In genomic region chr5:127029513-127030258, GRCh38 we compare ENCODE assay signal across 8 cellular contexts. TPM values are rescaled to one million over a fixed set of nuclear protein-coding genes. Genes with fewer than 3 reads are reported as not detected.
DNase-seq lines count a peak whose midpoint lies in the region; ATAC-seq and TF ChIP-seq lines count a peak whose summit lies in the region.

No MANE protein-coding gene starts in this region.

- TF ChIP-seq POLR2A in GM18505 (IDR thresholded peaks at IDR 0.05; ENCODE audit: borderline replicate concordance, extremely low read depth, insufficient read depth, insufficient read length) = no peak

- H3K4me1 ChIP-seq in effector memory CD4-positive, alpha-beta T cell (ENCODE audit: control insufficient read depth, insufficient read depth, low read length, poor library complexity, severe bottlenecking) = peaks cover 14% of the 10 kb centered on the region

- peaks cover 7% of the 10 kb centered on the region for H3K27me3 Mint-ChIP-seq in activated CD8-positive, alpha-beta T cell treated with anti-CD3 and anti-CD28 coated beads for 36 hours

- H3K36me3 ChIP-seq in effector memory CD4-positive, alpha-beta T cell (ENCODE audit: control insufficient read depth, insufficient read depth, low read length) = no peaks in the 10 kb centered on the region

- no peaks in the 10 kb centered on the region for H3K36me3 Mint-ChIP-seq in activated CD8-positive, alpha-beta T cell treated with anti-CD3 and anti-CD28 coated beads for 36 hours (ENCODE audit: low read depth)

- DNase-seq in A172 (ENCODE audit: low spot score) = peak; percentile 65
- peak; percentile 81 for DNase-seq in NCI-H748 treated with DMSO at 0.1 percent for 48 hours (lab: John Stamatoyannopoulos, UW)
- peak; percentile 70 for DNase-seq in activated CD8-positive, alpha-beta T cell treated with anti-CD3 and anti-CD28 coated beads for 36 hours
- DNase-seq in effector memory CD4-positive, alpha-beta T cell = peak in 2 of 3 donors; percentile 6 to 11
- DNase-seq in medulla oblongata (ENCODE audit: extremely low spot score) = peak; percentile 59
- peak; percentile 18 for DNase-seq in stimulated activated naive CD4-positive, alpha-beta T cell treated with Interleukin-2 at 50 U/mL for 16 hours (lab: John Stamatoyannopoulos, UW)

- H3K9me3 ChIP-seq in effector memory CD4-positive, alpha-beta T cell (ENCODE audit: control insufficient read depth, low read length) = no peaks in the 10 kb centered on the region

- H3K27me3 ChIP-seq in effector memory CD4-positive, alpha-beta T cell (replicated peaks; ENCODE audit: control insufficient read depth, insufficient read depth, low read length, poor library complexity, severe bottlenecking) = peaks cover 3% of the 10 kb centered on the region

- H3K9me3 Mint-ChIP-seq in activated CD8-positive, alpha-beta T cell treated with anti-CD3 and anti-CD28 coated beads for 36 hours = no peaks in the 10 kb centered on the region

- H3K4me3 Mint-ChIP-seq in activated CD8-positive, alpha-beta T cell treated with anti-CD3 and anti-CD28 coated beads for 36 hours = peak overlapping the region; percentile 87

- peak overlapping the region; percentile 62 for H3K27ac ChIP-seq in effector memory CD4-positive, alpha-beta T cell (ENCODE audit: insufficient read depth, low read length, poor library complexity, severe bottlenecking)

- POLR2A ChIA-PET in activated CD8-positive, alpha-beta T cell treated with anti-CD3 and anti-CD28 coated beads for 36 hours (lab: Charles Lee) = interaction anchor here (0.9 to 3.1 kb wide), 4 partner anchors 18 to 252 kb away, joined by 3 to 14 read pairs (median 4); partner anchors contain the start of gene LMNB1

- peaks cover 17% of the 10 kb centered on the region for H3K4me1 Mint-ChIP-seq in activated CD8-positive, alpha-beta T cell treated with anti-CD3 and anti-CD28 coated beads for 36 hours (ENCODE audit: low read depth)

- CTCF ChIA-PET in activated CD8-positive, alpha-beta T cell treated with anti-CD3 and anti-CD28 coated beads for 36 hours (lab: Charles Lee) = interaction anchor here (1.0 to 1.2 kb wide), 4 partner anchors 18 to 181 kb away, joined by 3 to 4 read pairs (median 4); no protein-coding TSS in a partner anchor

- intact Hi-C loops in activated CD8-positive, alpha-beta T cell treated with anti-CD3 and anti-CD28 coated beads for 36 hours (cut with micrococcal nuclease) = no loop called here

- peak overlapping the region; percentile 83 for H3K4me3 ChIP-seq in effector memory CD4-positive, alpha-beta T cell (ENCODE audit: insufficient read depth, low read depth, low read length, poor library complexity, severe bottlenecking)

- ATAC-seq in GM18505 (IDR thresholded peaks at IDR 0.05; ENCODE audit: unreplicated experiment) = peak; percentile 15
- peak; percentile 27 for ATAC-seq in HG03159 (IDR thresholded peaks at IDR 0.05; ENCODE audit: unreplicated experiment)
- ATAC-seq in activated CD8-positive, alpha-beta T cell treated with anti-CD3 and anti-CD28 coated beads for 36 hours = peak; percentile 35

- TF ChIP-seq CTCF in activated CD8-positive, alpha-beta T cell treated with anti-CD3 and anti-CD28 coated beads for 36 hours (IDR thresholded peaks at IDR 0.05) = peak; percentile 61

- H3K27ac Mint-ChIP-seq in activated CD8-positive, alpha-beta T cell treated with anti-CD3 and anti-CD28 coated beads for 36 hours = no peak overlapping the region

RNA-seq across cellular contexts. Expression of gene MARCHF3, which starts 0.7 kb away (rescaled TPM):
- 4.8 and 6.4 TPM in 2 replicates for total RNA-seq in A172 (2014; rRNA removed; shearing (Covaris generic))
- 1 to 10 TPM; 6.1 TPM for total RNA-seq in activated CD8-positive, alpha-beta T cell treated with anti-CD3 and anti-CD28 coated beads for 36 hours

RNA-seq across cellular contexts. Expression of gene C5orf63, which starts 43.6 kb away (rescaled TPM):
- 1.4 and 1.6 TPM in 2 replicates for total RNA-seq in A172 (2014; rRNA removed; shearing (Covaris generic))
- total RNA-seq in activated CD8-positive, alpha-beta T cell treated with anti-CD3 and anti-CD28 coated beads for 36 hours = 1 to 10 TPM; 9.5 TPM

Comparison
In these comparisons a context has a peak if more than half of its experiments do, and no peak if none do; other contexts are left out.
1. Peak in every context shown above with its lines: DNase-seq, ATAC-seq, H3K4me3 ChIP-seq and H3K27ac ChIP-seq.
2. DNase-seq: peak in every context shown above with its lines; median percentile 81 in NCI-H748 treated with DMSO at 0.1 percent for 48 hours; 70 in activated CD8-positive, alpha-beta T cell treated with anti-CD3 and anti-CD28 coated beads for 36 hours; 65 in A172; 59 in medulla oblongata; 18 in stimulated activated naive CD4-positive, alpha-beta T cell treated with Interleukin-2 at 50 U/mL for 16 hours; 8 in effector memory CD4-positive, alpha-beta T cell.